29 cellular contexts compared by ENCODE assay signal in the genomic region with DNA sequence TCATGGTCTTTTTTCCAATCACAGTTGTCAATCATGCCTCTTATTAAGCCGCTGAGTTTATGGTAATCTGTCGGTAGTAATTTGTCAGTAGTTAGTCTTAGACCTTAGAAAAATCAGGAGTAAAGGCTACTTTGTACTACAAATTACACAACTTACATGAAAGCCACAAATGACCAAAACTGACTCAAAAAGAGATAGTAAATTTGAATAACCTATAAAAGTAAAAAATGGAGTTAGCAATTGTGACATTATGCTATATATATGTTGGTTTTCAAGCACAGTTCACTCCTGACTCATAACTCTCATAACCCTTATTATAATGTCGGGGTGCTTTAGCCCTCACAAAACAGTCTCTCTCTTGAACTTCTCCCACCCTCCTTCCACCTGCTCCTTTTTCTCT.
DNase-seq lines count a peak whose midpoint lies in the region; ATAC-seq, FAIRE-seq and TF ChIP-seq lines count a peak whose summit lies in the region.
"Had no signal": no experiment of that assay in that cellular context is flagged by ENCODE, and none has a peak within 500 bp of the region (broad histone marks: within the 10 kb centered on the region; RNA-seq: fewer than 3 reads in every experiment).

No MANE protein-coding gene starts in this region.

- no peak overlapping the region for H3K27ac ChIP-seq in H1 (ENCODE audit: low read depth, low read length)
- no peak overlapping the region for H3K27ac ChIP-seq in mesenchymal stem cell (ENCODE audit: low read length, poor library complexity, severe bottlenecking)
- H3K27ac ChIP-seq: BLaER1, GM23248, KMS-11, SJSA1 had no signal

- H3K27me3 ChIP-seq in H1 (replicated peaks in 1 of 4; ENCODE audit: control insufficient read depth in 3 of 4, extremely low read depth in 1 of 4, insufficient read depth in 3 of 4, low read length in 3 of 4) = no peaks in the 10 kb centered on the region
- no peaks in the 10 kb centered on the region for H3K27me3 ChIP-seq in mesenchymal stem cell (ENCODE audit: control insufficient read depth in 1 of 2, insufficient read depth in 1 of 2, low read length in 2 of 2)
- H3K27me3 ChIP-seq: BLaER1, SJSA1 had no signal

- H3K4ac ChIP-seq in H1 (replicated peaks; ENCODE audit: insufficient read length, low read depth, low read length) (no peak overlapping the region), mesenchymal stem cell (ENCODE audit: low read depth in 1 of 2, low read length in 2 of 2) (no peak overlapping the region)

- peaks cover 4% of the 10 kb centered on the region; the same call in 1 of the 2 replicates for H3K23me2 ChIP-seq in H1 (ENCODE audit: low read depth, low read length)

- H3K9ac ChIP-seq in H1 (replicated peaks in 1 of 4; ENCODE audit: extremely low read depth in 1 of 4, low read depth in 3 of 4, low read length in 3 of 4) = no peak overlapping the region
- no peak overlapping the region for H3K9ac ChIP-seq in mesenchymal stem cell (ENCODE audit: low read length)
- H3K9ac ChIP-seq: BLaER1, GM23248, KMS-11 had no signal

- no peak for TF ChIP-seq EP300 in H1 (IDR thresholded peaks at IDR 0.05; ENCODE audit: borderline replicate concordance in 1 of 2, low read depth in 2 of 2, low read length in 2 of 2)

- H3K79me1 ChIP-seq in H1 (ENCODE audit: low read depth, low read length) = no peaks in the 10 kb centered on the region
- H3K79me1 ChIP-seq in mesenchymal stem cell (replicated peaks; ENCODE audit: low read length, poor library complexity, severe bottlenecking) = no peaks in the 10 kb centered on the region

- ATAC-seq in activated naive CD4-positive, alpha-beta T cell treated with anti-CD3 and anti-CD28 coated beads, Interleukin-2, amount 50 U/mL, for 72 hours = peak; percentile 81 to 92
- ATAC-seq in GM18867 (IDR thresholded peaks at IDR 0.05; ENCODE audit: unreplicated experiment) (peak; percentile 55), GM19397 (IDR thresholded peaks at IDR 0.05; ENCODE audit: unreplicated experiment) (no peak)
- peak; percentile 77 to 91 for ATAC-seq in stimulated activated naive B cell treated with anti-CD40 and anti-IgM and Interleukin-4, amounts not matched to agents 10 μg/mL and 1 μg/mL and 100 μg/mL, for 72 hours (replicated peaks)

- H2AK5ac ChIP-seq in H1 (ENCODE audit: low read depth, low read length) (no peak overlapping the region), mesenchymal stem cell (ENCODE audit: low read length, severe bottlenecking) (no peak overlapping the region)

- no peak for TF ChIP-seq POLR2A in H1 (IDR thresholded peaks at IDR 0.05; ENCODE audit: control extremely low read depth in 1 of 2, low read depth in 2 of 2, low read length in 2 of 2)

- no peak for TF ChIP-seq CTCF in H1 (IDR thresholded peaks at IDR 0.05; ENCODE audit: control extremely low read depth in 1 of 3, insufficient read depth in 1 of 3, low read depth in 1 of 3, low read length in 3 of 3)

- peak overlapping the region; percentile 3 to 90 for H3K27ac Mint-ChIP-seq in activated naive CD4-positive, alpha-beta T cell treated with anti-CD3 and anti-CD28 coated beads, Interleukin-2, amount 50 U/mL, for 72 hours
- no peak overlapping the region for H3K27ac Mint-ChIP-seq in activated naive CD4-positive, alpha-beta T cell treated with anti-CD3 and anti-CD28 coated beads for 36 hours
- H3K27ac Mint-ChIP-seq in stimulated activated naive B cell treated with anti-CD40 and anti-IgM and Interleukin-4, amounts not matched to agents 10 μg/mL and 1 μg/mL and 100 μg/mL, for 72 hours = no peak overlapping the region
- H3K27ac Mint-ChIP-seq: HFFc6, IgD-negative memory B cell had no signal

- H3K4me1 ChIP-seq in H1 (replicated peaks in 1 of 4; ENCODE audit: control insufficient read depth in 3 of 4, insufficient read depth in 4 of 4, low read length in 3 of 4) (peaks cover 2 to 10% (median 6%) of the 10 kb centered on the region in 4 experiments; a peak in 4 of 7 replicates), mesenchymal stem cell (ENCODE audit: control insufficient read depth, insufficient read depth, low read depth, low read length) (peaks cover 5% of the 10 kb centered on the region)
- H3K4me1 ChIP-seq: BLaER1, HAP-1, SJSA1 had no signal

- no peaks in the 10 kb centered on the region for H4K20me1 ChIP-seq in H1 (replicated peaks in 1 of 2; ENCODE audit: control insufficient read depth in 1 of 2, insufficient read depth in 2 of 2, low read length in 2 of 2)
- H4K20me1 ChIP-seq: BLaER1 had no signal

- FAIRE-seq in H1 (lab: Jason Lieb, UNC) = no peak
- FAIRE-seq: A204.1, GM12892 had no signal

- DNase-seq in activated naive CD4-positive, alpha-beta T cell treated with anti-CD3 and anti-CD28 coated beads, Interleukin-2, amount 50 U/mL, for 72 hours (ENCODE audit: low spot score in 2 of 2) = no peak
- DNase-seq in activated naive CD4-positive, alpha-beta T cell treated with anti-CD3 and anti-CD28 coated beads for 36 hours = no peak
- no peak for DNase-seq in H1 (ENCODE audit: low read depth in 1 of 2, low spot score in 2 of 2)
- DNase-seq in stimulated activated naive B cell treated with anti-CD40 and anti-IgM and Interleukin-4, amounts not matched to agents 10 μg/mL and 1 μg/mL and 100 μg/mL, for 72 hours = no peak
- DNase-seq in NCI-H510A (lab: John Stamatoyannopoulos, UW) = no peak
- no peak for DNase-seq in mesenchymal stem cell
- DNase-seq: CD4-positive, alpha-beta memory T cell; COR-L47; DMS 273 treated with DMSO at 0.1 percent for 48 hours; DMS79; EL; GDM1; GM23248; HFFc6; MM.1S; NCI-H2029 treated with DMSO at 0.1 percent for 48 hours; NCI-H446 treated with DMSO at 0.1 percent for 48 hours; NCI-H526 treated with DMSO at 0.1 percent for 48 hours; Right ventricle myocardium superior; RPMI8226 had no signal

- TF ChIP-seq RAD21 in H1 (IDR thresholded peaks at IDR 0.05 in 1 of 2, conservative IDR thresholded peaks at IDR 0.05 in 1 of 2; ENCODE audit: low read depth in 2 of 2, low read length in 2 of 2) = no peak

- H2BK20ac ChIP-seq in H1 (ENCODE audit: low read length) = no peak overlapping the region

- peaks cover 4% of the 10 kb centered on the region for H3K27me3 Mint-ChIP-seq in activated naive CD4-positive, alpha-beta T cell treated with anti-CD3 and anti-CD28 coated beads for 36 hours (ENCODE audit: low read depth)
- peaks cover 0 to 8% of the 10 kb centered on the region in 2 donors for H3K27me3 Mint-ChIP-seq in stimulated activated naive B cell treated with anti-CD40 and anti-IgM and Interleukin-4, amounts not matched to agents 10 μg/mL and 1 μg/mL and 100 μg/mL, for 72 hours
- H3K27me3 Mint-ChIP-seq: CD4-positive, alpha-beta memory T cell; IgD-negative memory B cell had no signal

- H2BK5ac ChIP-seq in H1 (ENCODE audit: low read depth, low read length) (no peak overlapping the region), mesenchymal stem cell (ENCODE audit: low read depth, low read length, poor library complexity, severe bottlenecking) (no peak overlapping the region)

- no peak overlapping the region for H4K8ac ChIP-seq in H1 (ENCODE audit: extremely low read depth, insufficient read depth, low read length)
- no peak overlapping the region for H4K8ac ChIP-seq in mesenchymal stem cell (ENCODE audit: low read length)

- H3K79me2 ChIP-seq in H1 (ENCODE audit: control insufficient read depth in 1 of 2, insufficient read depth in 2 of 2, low read length in 2 of 2) = no peaks in the 10 kb centered on the region

- no peak overlapping the region for H3K4me2 ChIP-seq in H1 (ENCODE audit: insufficient read depth in 1 of 2, low read depth in 2 of 2, low read length in 2 of 2)
- no peak overlapping the region for H3K4me2 ChIP-seq in mesenchymal stem cell (ENCODE audit: low read length, poor library complexity, severe bottlenecking)
- H3K4me2 ChIP-seq: BLaER1, KMS-11 had no signal

- 91% methylated on average over 3 of the region's 3 CpGs; no CpG with 5 or more reads in 1 of the 2 experiments for WGBS in H1 (ENCODE audit: extremely low coverage in 1 of 2, insufficient coverage in 1 of 2, insufficient read length in 1 of 2, insufficient replicate concordance in 2 of 2, low coverage in 1 of 2, low lambda C conversion rate in 2 of 2, missing lambda C conversion rate in 1 of 2), 2 experiments
- WGBS in mesenchymal stem cell = 80% methylated on average over 1 of the region's 3 CpGs

- H2BK120ac ChIP-seq in H1 (replicated peaks; ENCODE audit: low read depth, low read length) (no peak overlapping the region), mesenchymal stem cell (ENCODE audit: low read depth, low read length) (no peak overlapping the region)

- no peaks in the 10 kb centered on the region for H3K9me3 ChIP-seq in H1 (ENCODE audit: insufficient read depth in 2 of 2, low read depth in 1 of 2, low read length in 1 of 2)
- H3K9me3 ChIP-seq in mesenchymal stem cell (ENCODE audit: control insufficient read depth, low read length) = peaks cover 14% of the 10 kb centered on the region
- H3K9me3 ChIP-seq: BLaER1, HAP-1, SJSA1 had no signal

- H2AFZ ChIP-seq in H1 (ENCODE audit: low read length) (peak overlapping the region; percentile 81; the same call in 1 of the 2 replicates), mesenchymal stem cell (ENCODE audit: low read depth, low read length) (no peak overlapping the region)
- H2AFZ ChIP-seq: GM23248 had no signal

- CTCF ChIA-PET in activated naive CD4-positive, alpha-beta T cell treated with anti-CD3 and anti-CD28 coated beads for 36 hours (lab: Charles Lee) = no interaction called here
- CTCF ChIA-PET in H1 (lab: Charles Lee; ENCODE audit: partially characterized antibody) = no interaction called here

- no peak overlapping the region for H4K5ac ChIP-seq in H1 (ENCODE audit: insufficient read length, low read depth, low read length)

- H3K18ac ChIP-seq in H1 (ENCODE audit: extremely low read depth, low read length) (no peak overlapping the region), mesenchymal stem cell (ENCODE audit: low read depth in 1 of 2, low read length in 2 of 2) (no peak overlapping the region)

- H3K14ac ChIP-seq in H1 (ENCODE audit: insufficient read length) = no peak overlapping the region
- H3K14ac ChIP-seq in mesenchymal stem cell (ENCODE audit: low read length in 2 of 2) = no peak overlapping the region

- H3K23ac ChIP-seq in H1 (ENCODE audit: insufficient read length) (no peak overlapping the region), mesenchymal stem cell (ENCODE audit: low read length in 2 of 2) (no peak overlapping the region)

- H2BK15ac ChIP-seq in H1 (ENCODE audit: low read length) (no peak overlapping the region), mesenchymal stem cell (ENCODE audit: low read depth, poor library complexity, severe bottlenecking) (no peak overlapping the region)

- no peaks in the 10 kb centered on the region for H3K36me3 Mint-ChIP-seq in activated naive CD4-positive, alpha-beta T cell treated with anti-CD3 and anti-CD28 coated beads, Interleukin-2, amount 50 U/mL, for 72 hours
- no peaks in the 10 kb centered on the region for H3K36me3 Mint-ChIP-seq in activated naive CD4-positive, alpha-beta T cell treated with anti-CD3 and anti-CD28 coated beads for 36 hours (ENCODE audit: low read depth)
- H3K36me3 Mint-ChIP-seq in stimulated activated naive B cell treated with anti-CD40 and anti-IgM and Interleukin-4, amounts not matched to agents 10 μg/mL and 1 μg/mL and 100 μg/mL, for 72 hours = no peaks in the 10 kb centered on the region
- H3K36me3 Mint-ChIP-seq: CD4-positive, alpha-beta memory T cell; IgD-negative memory B cell had no signal

- H3K36me3 ChIP-seq in H1 (ENCODE audit: control insufficient read depth in 2 of 4, insufficient read depth in 4 of 4, low read length in 3 of 4) (no peaks in the 10 kb centered on the region), mesenchymal stem cell (ENCODE audit: control insufficient read depth in 1 of 2, insufficient read depth in 2 of 2, low read depth in 1 of 2, low read length in 2 of 2) (no peaks in the 10 kb centered on the region)
- H3K36me3 ChIP-seq: BLaER1, HAP-1, SJSA1 had no signal

- no peak overlapping the region for H3K4me3 Mint-ChIP-seq in activated naive CD4-positive, alpha-beta T cell treated with anti-CD3 and anti-CD28 coated beads for 36 hours
- no peak overlapping the region for H3K4me3 Mint-ChIP-seq in stimulated activated naive B cell treated with anti-CD40 and anti-IgM and Interleukin-4, amounts not matched to agents 10 μg/mL and 1 μg/mL and 100 μg/mL, for 72 hours
- H3K4me3 Mint-ChIP-seq: CD4-positive, alpha-beta memory T cell; HFFc6; IgD-negative memory B cell had no signal

- H3K56ac ChIP-seq in H1 (replicated peaks; ENCODE audit: insufficient read length, low read depth, low read length) = no peak overlapping the region

- H4K91ac ChIP-seq in H1 (replicated peaks; ENCODE audit: insufficient read length, low read length) (no peak overlapping the region), mesenchymal stem cell (ENCODE audit: low read length) (no peak overlapping the region)

- H3K4me3 ChIP-seq in H1 (ENCODE audit: extremely low read depth in 1 of 4, insufficient read depth in 2 of 4, low read depth in 3 of 4, low read length in 4 of 4) = no peak overlapping the region
- no peak overlapping the region for H3K4me3 ChIP-seq in mesenchymal stem cell (ENCODE audit: insufficient read depth in 1 of 2, low read depth in 1 of 2, low read length in 2 of 2)
- H3K4me3 ChIP-seq: BLaER1, GM23248, HAP-1, SJSA1 had no signal

- H2BK12ac ChIP-seq in H1 (ENCODE audit: low read depth, low read length) (no peak overlapping the region), mesenchymal stem cell (ENCODE audit: low read length in 2 of 2) (no peak overlapping the region)

- H3K4me1 Mint-ChIP-seq in activated naive CD4-positive, alpha-beta T cell treated with anti-CD3 and anti-CD28 coated beads for 36 hours (ENCODE audit: low read depth) = peaks cover 2% of the 10 kb centered on the region
- H3K4me1 Mint-ChIP-seq in stimulated activated naive B cell treated with anti-CD40 and anti-IgM and Interleukin-4, amounts not matched to agents 10 μg/mL and 1 μg/mL and 100 μg/mL, for 72 hours = peaks cover 12 to 17% of the 10 kb centered on the region in 2 donors

- H3K9me3 Mint-ChIP-seq in activated naive CD4-positive, alpha-beta T cell treated with anti-CD3 and anti-CD28 coated beads, Interleukin-2, amount 50 U/mL, for 72 hours = peaks cover 0 to 5% of the 10 kb centered on the region in 2 donors
- no peaks in the 10 kb centered on the region for H3K9me3 Mint-ChIP-seq in activated naive CD4-positive, alpha-beta T cell treated with anti-CD3 and anti-CD28 coated beads for 36 hours
- H3K9me3 Mint-ChIP-seq in stimulated activated naive B cell treated with anti-CD40 and anti-IgM and Interleukin-4, amounts not matched to agents 10 μg/mL and 1 μg/mL and 100 μg/mL, for 72 hours = peaks cover 3% of the 10 kb centered on the region in 2 donors

- intact Hi-C loops in activated naive CD4-positive, alpha-beta T cell treated with anti-CD3 and anti-CD28 coated beads for 36 hours (cut with micrococcal nuclease) = no loop called here

- POLR2A ChIA-PET in H1 (lab: Charles Lee; ENCODE audit: partially characterized antibody) = no interaction called here

Comparison
In these comparisons a context has a peak if more than half of its experiments do, and no peak if none do; other contexts are left out.
1. H3K27ac Mint-ChIP-seq: peak in activated naive CD4-positive, alpha-beta T cell treated with anti-CD3 and anti-CD28 coated beads, Interleukin-2, amount 50 U/mL, for 72 hours (2 of 2); none in activated naive CD4-positive, alpha-beta T cell treated with anti-CD3 and anti-CD28 coated beads for 36 hours (single experiment) and stimulated activated naive B cell treated with anti-CD40 and anti-IgM and Interleukin-4, amounts not matched to agents 10 μg/mL and 1 μg/mL and 100 μg/mL, for 72 hours (single experiment).